ENCODE assay signal across 9 cellular contexts in the genomic region with DNA sequence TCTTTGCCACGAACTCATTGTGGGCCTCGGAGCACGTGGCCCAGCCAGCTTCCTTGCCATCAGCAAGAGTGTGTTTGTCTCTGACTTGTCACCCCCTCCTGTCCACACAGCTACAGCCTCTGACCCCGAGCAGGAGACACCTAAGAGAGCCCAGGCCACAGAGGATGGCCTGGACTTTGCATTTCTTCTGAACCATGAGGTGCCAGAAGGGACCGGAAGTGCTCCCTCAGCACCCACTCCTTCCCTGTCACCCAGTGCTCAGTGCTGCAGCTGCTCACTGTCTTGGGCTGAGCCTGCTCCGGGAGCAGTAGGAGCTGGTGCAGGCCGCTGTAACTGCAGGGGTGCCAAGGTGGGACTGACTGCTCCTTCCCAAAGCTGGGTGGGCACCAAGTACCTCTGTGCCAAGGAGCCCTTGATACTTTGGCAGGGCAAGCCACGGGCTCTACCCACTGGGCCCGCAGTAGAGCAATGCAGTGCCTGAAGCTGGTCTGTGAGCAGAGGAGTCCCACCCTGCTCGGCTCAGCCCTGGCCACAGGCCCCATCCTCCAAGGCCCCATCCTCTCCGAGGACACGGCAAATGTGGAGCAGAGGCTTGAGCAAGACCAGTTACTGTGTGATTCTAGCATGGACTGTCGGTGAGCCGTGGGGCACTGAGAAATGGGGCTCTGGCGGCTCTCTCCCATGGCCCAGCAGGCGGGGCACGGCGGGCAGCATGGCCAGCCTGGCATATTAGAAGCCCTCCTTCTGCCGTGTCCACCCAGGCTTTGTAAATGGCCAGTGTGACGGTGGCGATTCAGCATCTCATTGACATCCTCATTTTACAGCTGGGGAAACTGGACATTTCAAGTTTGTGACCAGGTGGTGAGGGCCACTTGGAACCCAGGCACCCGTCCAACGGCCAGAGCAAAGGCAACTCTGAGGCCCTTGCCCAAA. TPM values are rescaled to one million over a fixed set of nuclear protein-coding genes. Genes with fewer than 3 reads are reported as not detected.
DNase-seq lines count a peak whose midpoint lies in the region; ATAC-seq and TF ChIP-seq lines count a peak whose summit lies in the region.
"Had no signal": no experiment of that assay in that cellular context is flagged by ENCODE, and none has a peak within 500 bp of the region (broad histone marks: within the 10 kb centered on the region; RNA-seq: fewer than 3 reads in every experiment).

No MANE protein-coding gene starts in this region.

- H3K4me3 Mint-ChIP-seq in activated T-cell treated with anti-CD3 and anti-CD28 coated beads, Interleukin-2, amount 50 U/mL, for 4 hours = peak overlapping the region; percentile 96
- no peak overlapping the region for H3K4me3 Mint-ChIP-seq in endothelial cell (ENCODE audit: unreplicated experiment)

- H3K4me1 ChIP-seq in right cardiac atrium (ENCODE audit: control insufficient read depth, insufficient read depth, low read length) (peaks cover 60% of the 10 kb centered on the region), stomach (peaks cover 98 to 100% (median 100%) of the 10 kb centered on the region in 4 donors)

- TF ChIP-seq CTCF in HL-60 (IDR thresholded peaks at IDR 0.05; ENCODE audit: insufficient read depth, low read length) (no peak), stomach (IDR thresholded peaks at IDR 0.05) (no peak), endothelial cell (IDR thresholded peaks at IDR 0.05; ENCODE audit: unreplicated experiment) (no peak)

- ATAC-seq in activated T-cell treated with anti-CD3 and anti-CD28 coated beads, Interleukin-2, amount 50 U/mL, for 4 hours = peak; percentile 33 to 35
- ATAC-seq in right cardiac atrium (no peak), HG02610 (IDR thresholded peaks at IDR 0.05; ENCODE audit: unreplicated experiment) (no peak)

- H3K27me3 ChIP-seq in HL-60 (ENCODE audit: insufficient read depth, poor library complexity, severe bottlenecking) (no peaks in the 10 kb centered on the region), right cardiac atrium (ENCODE audit: control insufficient read depth, insufficient read depth) (no peaks in the 10 kb centered on the region), stomach (no peaks in the 10 kb centered on the region)
- H3K27me3 ChIP-seq: SJSA1 had no signal

- peaks cover 98% of the 10 kb centered on the region for H3K4me1 Mint-ChIP-seq in activated T-cell treated with anti-CD3 and anti-CD28 coated beads, Interleukin-2, amount 50 U/mL, for 4 hours (ENCODE audit: low read depth)
- peaks cover 67% of the 10 kb centered on the region for H3K4me1 Mint-ChIP-seq in endothelial cell (ENCODE audit: unreplicated experiment)

- TF ChIP-seq EP300 in stomach (IDR thresholded peaks at IDR 0.05) = no peak

- H3K9me3 ChIP-seq in right cardiac atrium (ENCODE audit: control insufficient read depth, low read length) = no peaks in the 10 kb centered on the region
- H3K9me3 ChIP-seq in stomach = no peaks in the 10 kb centered on the region
- H3K9me3 ChIP-seq: SJSA1 had no signal

- peaks cover 6% of the 10 kb centered on the region for H3K36me3 Mint-ChIP-seq in activated T-cell treated with anti-CD3 and anti-CD28 coated beads, Interleukin-2, amount 50 U/mL, for 4 hours (ENCODE audit: insufficient read depth)
- H3K36me3 Mint-ChIP-seq in endothelial cell (ENCODE audit: low read depth, unreplicated experiment) = peaks cover 7% of the 10 kb centered on the region

- DNase-seq in HL-60 (ENCODE audit: low read depth in 1 of 2, low spot score in 1 of 2) (peak; percentile 45 to 74), right cardiac atrium (peak; percentile 20 to 69 (median 61)), stomach (no peak), Kasumi-1 (lab: John Stamatoyannopoulos, UW) (no peak), endothelial cell (ENCODE audit: low spot score) (no peak), DMS79 treated with DMSO at 0.1 percent for 48 hours (lab: John Stamatoyannopoulos, UW) (no peak)
- no peak for DNase-seq in activated T-cell treated with anti-CD3 and anti-CD28 coated beads, Interleukin-2, amount 50 U/mL, for 4 hours

- H3K27ac Mint-ChIP-seq in endothelial cell (ENCODE audit: unreplicated experiment) = no peak overlapping the region

- peak overlapping the region; percentile 100 for H3K27ac ChIP-seq in HL-60 (replicated peaks)
- peak overlapping the region; percentile 62 for H3K27ac ChIP-seq in right cardiac atrium (ENCODE audit: low read length)
- peak overlapping the region; percentile 64 to 95 (median 92) for H3K27ac ChIP-seq in stomach

- intact Hi-C loops in right cardiac atrium (cut with DNase I) (no loop called here), stomach (cut with DNase I; ENCODE audit: low total_unique reads) (no loop called here)

- H3K4me3 ChIP-seq in HL-60 (replicated peaks; ENCODE audit: insufficient read depth, low read length) = 0 out of 2 replicates have a peak overlapping the region, but pooled peaks have one; percentile 4
- H3K4me3 ChIP-seq in right cardiac atrium (ENCODE audit: low read length) = no peak overlapping the region
- peak overlapping the region in 2 of 4 donors; percentile 96 to 98 for H3K4me3 ChIP-seq in stomach
- H3K4me3 ChIP-seq: SJSA1 had no signal

- 46% methylated on average over 23 of the region's 23 CpGs for WGBS in right cardiac atrium
- WGBS in stomach, 5 donors = 51 to 61% (median 56%) methylated on average over 18 to 23 of the region's 23 CpGs

- H3K27me3 Mint-ChIP-seq in activated T-cell treated with anti-CD3 and anti-CD28 coated beads, Interleukin-2, amount 50 U/mL, for 4 hours (ENCODE audit: low read depth) = no peaks in the 10 kb centered on the region
- peaks cover 14% of the 10 kb centered on the region for H3K27me3 Mint-ChIP-seq in endothelial cell (ENCODE audit: unreplicated experiment)

- no peaks in the 10 kb centered on the region for H3K9me3 Mint-ChIP-seq in activated T-cell treated with anti-CD3 and anti-CD28 coated beads, Interleukin-2, amount 50 U/mL, for 4 hours
- H3K9me3 Mint-ChIP-seq in endothelial cell (ENCODE audit: unreplicated experiment) = no peaks in the 10 kb centered on the region

- peaks cover 0 to 31% (median 18%) of the 10 kb centered on the region in 4 donors for H3K36me3 ChIP-seq in stomach

- TF ChIP-seq POLR2A in stomach (IDR thresholded peaks at IDR 0.05) = no peak

RNA-seq across cellular contexts. Expression of a gene that starts 6.3 kb away (rescaled TPM):
- total RNA-seq in activated T-cell treated with anti-CD3 and anti-CD28 coated beads, Interleukin-2, amount 50 U/mL, for 4 hours = 100 to 1,000 TPM; 152 to 172 (median 171) TPM
- 10 to 100 TPM; 50.4 to 56.5 (median 52.5) TPM for total RNA-seq in right cardiac atrium
- polyA plus RNA-seq in right cardiac atrium = 56.6 TPM
- 100 to 1,000 TPM in 4 of 5 donors, 10 to 100 TPM in 1; 53.8 to 266 (median 131) TPM for total RNA-seq in stomach
- polyA plus RNA-seq in stomach = 10 to 100 TPM; 44.0 to 59.4 (median 46.5) TPM
- 92.7 TPM for total RNA-seq in endothelial cell (ENCODE audit: unreplicated experiment)

RNA-seq across cellular contexts. Expression of a gene that starts 16.5 kb away (rescaled TPM):
- 10 to 100 TPM; 67.7 to 75.4 (median 69.8) TPM for total RNA-seq in activated T-cell treated with anti-CD3 and anti-CD28 coated beads, Interleukin-2, amount 50 U/mL, for 4 hours
- total RNA-seq in right cardiac atrium (10 to 100 TPM; 20.0 to 25.3 (median 22.8) TPM), stomach (10 to 100 TPM; 24.6 to 96.4 (median 42.6) TPM), endothelial cell (ENCODE audit: unreplicated experiment) (65.1 TPM)
- polyA plus RNA-seq in right cardiac atrium (18.0 TPM), stomach (10 to 100 TPM; 18.5 to 61.3 (median 30.9) TPM)

RNA-seq across cellular contexts. Expression of a gene that starts 30.7 kb away (rescaled TPM):
- 1 to 10 TPM; 4.8 to 7.2 (median 6.6) TPM for total RNA-seq in activated T-cell treated with anti-CD3 and anti-CD28 coated beads, Interleukin-2, amount 50 U/mL, for 4 hours
- total RNA-seq in right cardiac atrium (10 to 100 TPM; 23.9 to 25.9 (median 25.1) TPM), stomach (100 to 1,000 TPM in 3 of 5 donors, 10 to 100 TPM in 2; 23.5 to 217 (median 103) TPM), endothelial cell (ENCODE audit: unreplicated experiment) (7.3 TPM)
- polyA plus RNA-seq in right cardiac atrium (14.9 TPM), stomach (10 to 100 TPM; 18.8 to 34.3 (median 22.6) TPM)

Comparison
In these comparisons a context has a peak if more than half of its experiments do, and no peak if none do; other contexts are left out.
1. DNase-seq: peak in HL-60 (2 of 2) and right cardiac atrium (3 of 3); none in activated T-cell treated with anti-CD3 and anti-CD28 coated beads, Interleukin-2, amount 50 U/mL, for 4 hours (single experiment), stomach (single experiment), Kasumi-1 (0 of 2), endothelial cell (single experiment) and DMS79 treated with DMSO at 0.1 percent for 48 hours (single experiment).
2. ATAC-seq: peak in activated T-cell treated with anti-CD3 and anti-CD28 coated beads, Interleukin-2, amount 50 U/mL, for 4 hours (2 of 2); none in right cardiac atrium (0 of 2) and HG02610 (single experiment).
3. Peak in every context shown above with its lines, with median percentiles within 50 percentile points of each other: H3K27ac ChIP-seq.